In genomic region chrX:69165116-69165651, GRCh38 we compare ENCODE assay signal across 8 cellular contexts. TPM values are rescaled to one million over a fixed set of nuclear protein-coding genes. Genes with fewer than 3 reads are reported as not detected.
DNase-seq lines count a peak whose midpoint lies in the region; ATAC-seq and TF ChIP-seq lines count a peak whose summit lies in the region.

A gene with protein sequence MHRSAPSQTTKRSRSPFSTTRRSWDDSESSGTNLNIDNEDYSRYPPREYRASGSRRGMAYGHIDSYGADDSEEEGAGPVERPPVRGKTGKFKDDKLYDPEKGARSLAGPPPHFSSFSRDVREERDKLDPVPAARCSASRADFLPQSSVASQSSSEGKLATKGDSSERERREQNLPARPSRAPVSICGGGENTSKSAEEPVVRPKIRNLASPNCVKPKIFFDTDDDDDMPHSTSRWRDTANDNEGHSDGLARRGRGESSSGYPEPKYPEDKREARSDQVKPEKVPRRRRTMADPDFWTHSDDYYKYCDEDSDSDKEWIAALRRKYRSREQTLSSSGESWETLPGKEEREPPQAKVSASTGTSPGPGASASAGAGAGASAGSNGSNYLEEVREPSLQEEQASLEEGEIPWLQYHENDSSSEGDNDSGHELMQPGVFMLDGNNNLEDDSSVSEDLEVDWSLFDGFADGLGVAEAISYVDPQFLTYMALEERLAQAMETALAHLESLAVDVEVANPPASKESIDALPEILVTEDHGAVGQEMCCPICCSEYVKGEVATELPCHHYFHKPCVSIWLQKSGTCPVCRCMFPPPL (minus strand): TSS chrX:69165453. CDS start chrX:69163073, 2,380 bp downstream.

- no peak for TF ChIP-seq CTCF in nephron progenitor cell (IDR thresholded peaks at IDR 0.05)

- DNase-seq in DMS114 treated with DMSO at 0.1 percent for 48 hours (lab: John Stamatoyannopoulos, UW; ENCODE audit: unreplicated experiment) (peak; percentile 62), activated gamma-delta T cell (lab: John Stamatoyannopoulos, UW) (peak; percentile 60), fibroblast of the conjunctiva (ENCODE audit: low read depth) (peak; percentile 40), nephron progenitor cell (peak; percentile 76)
- peak; percentile 24 for DNase-seq in Jurkat, Clone E6-1 (ENCODE audit: low read depth, low spot score)

- peaks cover 27% of the 10 kb centered on the region for H3K4me1 Mint-ChIP-seq in nephron progenitor cell
- peaks cover 35% of the 10 kb centered on the region for H3K4me1 Mint-ChIP-seq in stimulated activated naive CD8-positive, alpha-beta T cell treated with anti-CD3 and anti-CD28 coated beads, Interleukin-15, Interleukin-2, amounts not matched to agents 100 ng/mL and 50 ng/mL, for 24 hours (ENCODE audit: low read depth)

- H3K4me3 ChIP-seq in Jurkat, Clone E6-1 (ENCODE audit: low read length): peak within 1 kb of the TSS; percentile 53

- peaks cover 29% of the 10 kb centered on the region for H3K36me3 Mint-ChIP-seq in nephron progenitor cell (ENCODE audit: low read depth)
- peaks cover 21% of the 10 kb centered on the region for H3K36me3 Mint-ChIP-seq in stimulated activated naive CD8-positive, alpha-beta T cell treated with anti-CD3 and anti-CD28 coated beads, Interleukin-15, Interleukin-2, amounts not matched to agents 100 ng/mL and 50 ng/mL, for 24 hours (ENCODE audit: low read depth)

- H3K27me3 Mint-ChIP-seq in nephron progenitor cell (ENCODE audit: low read depth, poor library complexity): peaks cover 7% of the 10 kb centered on the region
- H3K27me3 Mint-ChIP-seq in stimulated activated naive CD8-positive, alpha-beta T cell treated with anti-CD3 and anti-CD28 coated beads, Interleukin-15, Interleukin-2, amounts not matched to agents 100 ng/mL and 50 ng/mL, for 24 hours: no peaks in the 10 kb centered on the region

- H3K27ac Mint-ChIP-seq in nephron progenitor cell: no peak within 1 kb of the TSS
- peak within 1 kb of the TSS; percentile 77 for H3K27ac Mint-ChIP-seq in stimulated activated naive CD8-positive, alpha-beta T cell treated with anti-CD3 and anti-CD28 coated beads, Interleukin-15, Interleukin-2, amounts not matched to agents 100 ng/mL and 50 ng/mL, for 24 hours

- TF ChIP-seq POLR2A in Raji (IDR thresholded peaks at IDR 0.05; ENCODE audit: insufficient read depth, low read depth, low read length): peak; percentile 44; the same call in 1 of the 2 replicates

- peaks cover 43% of the 10 kb centered on the region for H3K9me3 Mint-ChIP-seq in nephron progenitor cell
- H3K9me3 Mint-ChIP-seq in stimulated activated naive CD8-positive, alpha-beta T cell treated with anti-CD3 and anti-CD28 coated beads, Interleukin-15, Interleukin-2, amounts not matched to agents 100 ng/mL and 50 ng/mL, for 24 hours: no peaks in the 10 kb centered on the region

- H3K4me3 Mint-ChIP-seq in nephron progenitor cell: peak within 1 kb of the TSS; percentile 83
- H3K4me3 Mint-ChIP-seq in stimulated activated naive CD8-positive, alpha-beta T cell treated with anti-CD3 and anti-CD28 coated beads, Interleukin-15, Interleukin-2, amounts not matched to agents 100 ng/mL and 50 ng/mL, for 24 hours: peak within 1 kb of the TSS; percentile 83

- ATAC-seq in GM21528 (IDR thresholded peaks at IDR 0.05; ENCODE audit: low FRiP score, unreplicated experiment): peak; percentile 89

RNA-seq across cellular contexts. Expression of the gene that starts here (rescaled TPM):
- 15.4 TPM for polyA plus RNA-seq in Jurkat, Clone E6-1 (2012; ENCODE audit: insufficient read depth, insufficient read length)

Comparison
In these comparisons a context has a peak if more than half of its experiments do, and no peak if none do; other contexts are left out.
1. Peak in every context shown above with its lines: DNase-seq, ATAC-seq and H3K4me3 ChIP-seq.
2. DNase-seq: peak in every context shown above with its lines; median percentile 76 in nephron progenitor cell; 62 in DMS114 treated with DMSO at 0.1 percent for 48 hours; 60 in activated gamma-delta T cell; 40 in fibroblast of the conjunctiva; 24 in Jurkat, Clone E6-1.